ENCODE assay signal across 9 cellular contexts in the genomic region with DNA sequence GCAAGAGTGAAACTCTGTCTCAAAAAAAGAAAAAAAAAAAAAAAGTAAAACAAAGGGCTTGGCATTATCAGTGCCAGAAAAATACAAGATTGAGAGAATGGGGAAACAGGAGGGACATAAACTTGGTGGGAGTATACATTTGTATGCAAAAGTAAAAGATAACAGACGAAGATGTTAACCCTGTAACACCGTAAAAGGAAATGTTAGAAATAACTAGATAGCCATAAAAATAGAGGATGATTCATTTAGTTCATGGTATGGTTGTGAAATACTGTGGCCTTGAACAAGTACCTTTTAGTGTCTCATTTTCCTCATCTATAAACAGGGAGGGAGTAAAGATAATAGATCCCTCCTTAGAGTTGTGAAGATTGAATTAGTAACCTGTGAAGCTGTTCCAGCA. TPM values are rescaled to one million over a fixed set of nuclear protein-coding genes. Genes with fewer than 3 reads are reported as not detected.
A peak's percentile ranks its signal among the peaks of the same experiment; 100 is the strongest.
DNase-seq lines count a peak whose midpoint lies in the region; ATAC-seq lines count a peak whose summit lies in the region.
"Had no signal": no experiment of that assay in that cellular context is flagged by ENCODE, and none has a peak within 500 bp of the region (broad histone marks: within the 10 kb centered on the region; RNA-seq: fewer than 3 reads in every experiment).

No MANE protein-coding gene starts in this region.

- peaks cover 19% of the 10 kb centered on the region for H3K4me1 Mint-ChIP-seq in T-helper 17 cell

- peak overlapping the region; percentile 49 for H3K27ac Mint-ChIP-seq in T-helper 17 cell

- DNase-seq in AG08395 (ENCODE audit: low spot score) (peak; percentile 31), T-helper 17 cell (no peak), foreskin melanocyte (peak; percentile 38), germinal center (ENCODE audit: low spot score) (no peak), SKM-1 treated with dmso at 0.1 percent for 144 hours (lab: John Stamatoyannopoulos, UW; ENCODE audit: unreplicated experiment) (no peak), NCI-H82 treated with DMSO at 0.1 percent for 48 hours (lab: John Stamatoyannopoulos, UW; ENCODE audit: unreplicated experiment) (no peak)
- DNase-seq: stimulated activated CD4-positive, alpha-beta T cell treated with anti-CD3 and anti-CD28 coated beads, Interleukin-15, amount 100 ng/mL, for 24 hours had no signal

- no peaks in the 10 kb centered on the region for H3K9me3 ChIP-seq in T-helper 17 cell (ENCODE audit: control insufficient read depth, low read length, poor library complexity, severe bottlenecking)

- H3K36me3 Mint-ChIP-seq in T-helper 17 cell (ENCODE audit: low read depth) = peaks cover 3% of the 10 kb centered on the region

- ATAC-seq in GM21717 (IDR thresholded peaks at IDR 0.05; ENCODE audit: unreplicated experiment) (peak; percentile 47), T-helper 17 cell (no peak), GM21825 (IDR thresholded peaks at IDR 0.05; ENCODE audit: unreplicated experiment) (no peak)

- no peaks in the 10 kb centered on the region for H3K27me3 Mint-ChIP-seq in T-helper 17 cell

- H3K4me3 Mint-ChIP-seq in T-helper 17 cell = no peak overlapping the region

RNA-seq across cellular contexts. Expression of gene ATP2A2, which starts 33.3 kb away (rescaled TPM):
- total RNA-seq in T-helper 17 cell = 100 to 1,000 TPM; 109 to 116 TPM

Comparison
In these comparisons a context has a peak if more than half of its experiments do, and no peak if none do; other contexts are left out.
1. DNase-seq: peak in AG08395 (single experiment) and foreskin melanocyte (single experiment); none in T-helper 17 cell (0 of 3), germinal center (single experiment), SKM-1 treated with dmso at 0.1 percent for 144 hours (single experiment) and NCI-H82 treated with DMSO at 0.1 percent for 48 hours (single experiment).